ENCODE assay signal across 15 cellular contexts in the genomic region with DNA sequence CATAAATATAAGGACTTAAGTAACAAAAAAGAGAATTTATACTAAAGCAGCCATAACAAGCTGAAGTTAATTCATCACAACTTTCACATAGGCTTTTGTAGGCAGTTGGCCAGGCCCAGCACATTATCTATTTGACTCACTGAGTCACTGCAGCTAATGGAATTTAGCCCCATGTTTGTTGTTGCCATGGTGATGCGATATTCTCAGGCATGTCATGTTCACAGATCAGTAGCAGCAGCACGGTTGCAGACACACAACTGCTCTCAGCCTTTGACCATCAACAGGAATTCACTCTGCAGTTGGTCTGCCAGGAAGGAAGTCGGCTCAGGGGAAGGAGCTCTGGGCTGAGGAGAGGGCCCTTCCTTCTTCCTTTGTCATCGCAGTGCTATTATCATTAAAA.
DNase-seq lines count a peak whose midpoint lies in the region; ATAC-seq, FAIRE-seq and TF ChIP-seq lines count a peak whose summit lies in the region.
"Had no signal": no experiment of that assay in that cellular context is flagged by ENCODE, and none has a peak within 500 bp of the region (broad histone marks: within the 10 kb centered on the region; RNA-seq: fewer than 3 reads in every experiment).

No MANE protein-coding gene starts in this region.

- no peaks in the 10 kb centered on the region for H3K36me3 ChIP-seq in small intestine (ENCODE audit: control insufficient read depth in 2 of 2, insufficient read depth in 2 of 2, low read length in 2 of 2)
- H3K36me3 ChIP-seq: tibial nerve had no signal

- no peaks in the 10 kb centered on the region for H3K27me3 ChIP-seq in small intestine (ENCODE audit: control insufficient read depth in 2 of 2, insufficient read depth in 2 of 2, low read length in 2 of 2)
- H3K27me3 ChIP-seq: tibial nerve had no signal

- no peak for ATAC-seq in HG03095 (IDR thresholded peaks at IDR 0.05; ENCODE audit: unreplicated experiment)

- no peak for TF ChIP-seq CTCF in astrocyte of the cerebellum (IDR thresholded peaks at IDR 0.05; ENCODE audit: low read depth, low read length, missing control alignments)

- in situ Hi-C loops in astrocyte of the cerebellum (cut with HindIII; ENCODE audit: low sequenced_read_pairs) = no loop called here

- no peak overlapping the region for H3K4me3 ChIP-seq in astrocyte of the cerebellum (ENCODE audit: low read depth, low read length)
- H3K4me3 ChIP-seq in small intestine (ENCODE audit: low read depth in 1 of 2, low read length in 2 of 2) = no peak overlapping the region
- H3K4me3 ChIP-seq: tibial nerve had no signal

- DNase-seq in NCI-H748 (lab: John Stamatoyannopoulos, UW; ENCODE audit: unreplicated experiment) = peak; percentile 23
- DNase-seq in NCI-H748 treated with DMSO at 0.1 percent for 48 hours (lab: John Stamatoyannopoulos, UW) = no peak
- DNase-seq in astrocyte of the cerebellum (ENCODE audit: low read depth) = peak; percentile 96
- peak; percentile 79 for DNase-seq in iPS-NIHi7 (ENCODE audit: extremely low spot score)
- peak; percentile 73 for DNase-seq in small intestine
- DNase-seq in stimulated activated CD8-positive, alpha-beta memory T cell treated with anti-CD3 and anti-CD28 coated beads, Interleukin-4, amount 100 ng/mL, for 48 hours = no peak
- no peak for DNase-seq in medulla oblongata (ENCODE audit: extremely low spot score)
- DNase-seq: activated CD8-positive, alpha-beta memory T cell treated with anti-CD3 and anti-CD28 coated beads for 24 hours; activated naive CD8-positive, alpha-beta T cell treated with anti-CD3 and anti-CD28 coated beads, Interleukin-2, amount 10 ng/mL, durations not matched to agents 7 days and 5 days; DMS153; effector memory CD4-positive, alpha-beta T cell; T-helper 9 cell had no signal

- WGBS in small intestine, 3 donors = 9 to 16% (median 13%) methylated on average over 4 of the region's 4 CpGs

- no peaks in the 10 kb centered on the region for H3K9me3 ChIP-seq in small intestine (ENCODE audit: control insufficient read depth, low read depth)
- H3K9me3 ChIP-seq: tibial nerve had no signal

- no peaks in the 10 kb centered on the region for H3K4me1 ChIP-seq in small intestine (ENCODE audit: control insufficient read depth in 2 of 2, insufficient read depth in 1 of 2, low read depth in 1 of 2, low read length in 1 of 2)
- H3K4me1 ChIP-seq: tibial nerve had no signal

- no peak overlapping the region for H3K27ac ChIP-seq in small intestine (ENCODE audit: low read depth in 1 of 2, low read length in 1 of 2)
- H3K27ac ChIP-seq: tibial nerve had no signal

- no peak for FAIRE-seq in small intestine (lab: Jason Lieb, UNC)
- FAIRE-seq: A204.1 had no signal

Comparison
In these comparisons a context has a peak if more than half of its experiments do, and no peak if none do; other contexts are left out.
1. DNase-seq: peak in NCI-H748 (single experiment), astrocyte of the cerebellum (single experiment), iPS-NIHi7 (single experiment) and small intestine (single experiment); none in NCI-H748 treated with DMSO at 0.1 percent for 48 hours (single experiment), stimulated activated CD8-positive, alpha-beta memory T cell treated with anti-CD3 and anti-CD28 coated beads, Interleukin-4, amount 100 ng/mL, for 48 hours (single experiment) and medulla oblongata (single experiment).